Comparison of ENCODE assay signal across 8 cellular contexts in genomic region chr17:45132569-45133463, GRCh38. TPM values are rescaled to one million over a fixed set of nuclear protein-coding genes. Genes with fewer than 3 reads are reported as not detected.
DNase-seq lines count a peak whose midpoint lies in the region; ATAC-seq and TF ChIP-seq lines count a peak whose summit lies in the region.

No MANE protein-coding gene starts in this region.

- intact Hi-C loops in activated CD4-positive, alpha-beta memory T cell treated with anti-CD3 and anti-CD28 coated beads for 36 hours (cut with micrococcal nuclease) = loop anchor here (2.0 to 10.0 kb wide), 4 partner anchors 81 to 358 kb away; partner anchors contain the start of gene DCAKD
- intact Hi-C loops in lower lobe of right lung (cut with DNase I) = no loop called here

- TF ChIP-seq CTCF in lower lobe of right lung (IDR thresholded peaks at IDR 0.05) = peak; percentile 79

- no peaks in the 10 kb centered on the region for H3K9me3 ChIP-seq in lower lobe of right lung

- peak overlapping the region; percentile 89 for H3K27ac ChIP-seq in lower lobe of right lung

- CTCF ChIA-PET in activated CD4-positive, alpha-beta memory T cell treated with anti-CD3 and anti-CD28 coated beads for 36 hours (lab: Charles Lee) = interaction anchor here (0.6 to 8.0 kb wide), 11 partner anchors 17 to 357 kb away, joined by 3 to 335 read pairs (median 3); no protein-coding TSS in a partner anchor

- H3K4me3 Mint-ChIP-seq in activated CD4-positive, alpha-beta memory T cell treated with anti-CD3 and anti-CD28 coated beads for 36 hours = peak overlapping the region; percentile 84

- H3K36me3 Mint-ChIP-seq in activated CD4-positive, alpha-beta memory T cell treated with anti-CD3 and anti-CD28 coated beads for 36 hours = no peaks in the 10 kb centered on the region

- peaks cover 13% of the 10 kb centered on the region for H3K4me1 Mint-ChIP-seq in activated CD4-positive, alpha-beta memory T cell treated with anti-CD3 and anti-CD28 coated beads for 36 hours (ENCODE audit: low read depth)

- peak; percentile 98 for DNase-seq in D341Med (ENCODE audit: low spot score)
- peak; percentile 85 for DNase-seq in NCI-H748 (lab: John Stamatoyannopoulos, UW; ENCODE audit: unreplicated experiment)
- DNase-seq in activated CD4-positive, alpha-beta memory T cell treated with anti-CD3 and anti-CD28 coated beads for 36 hours = peak; percentile 80
- peak; percentile 60 for DNase-seq in effector CD4-positive, alpha-beta T cell
- DNase-seq in lower lobe of right lung = peak; percentile 92
- peak; percentile 59 to 65 for DNase-seq in stimulated activated CD4-positive, alpha-beta T cell treated with anti-CD3 and anti-CD28 coated beads, Interleukin-4, amount 100 ng/mL, for 48 hours (ENCODE audit: low read depth in 2 of 2)

- peaks cover 48% of the 10 kb centered on the region for H3K4me1 ChIP-seq in lower lobe of right lung

- H3K27me3 ChIP-seq in lower lobe of right lung (ENCODE audit: low read depth) = no peaks in the 10 kb centered on the region

- peak; percentile 36 for ATAC-seq in HG02610 (IDR thresholded peaks at IDR 0.05; ENCODE audit: unreplicated experiment)
- ATAC-seq in lower lobe of right lung = peak; percentile 85
- no peak for ATAC-seq in HG03097 (IDR thresholded peaks at IDR 0.05; ENCODE audit: low FRiP score, unreplicated experiment)

- peaks cover 4% of the 10 kb centered on the region for H3K36me3 ChIP-seq in lower lobe of right lung

- peak overlapping the region; percentile 63 for H3K4me3 ChIP-seq in lower lobe of right lung

- H3K27me3 Mint-ChIP-seq in activated CD4-positive, alpha-beta memory T cell treated with anti-CD3 and anti-CD28 coated beads for 36 hours = peaks cover 6% of the 10 kb centered on the region

- POLR2A ChIA-PET in activated CD4-positive, alpha-beta memory T cell treated with anti-CD3 and anti-CD28 coated beads for 36 hours (lab: Charles Lee) = no interaction called here

- H3K9me3 Mint-ChIP-seq in activated CD4-positive, alpha-beta memory T cell treated with anti-CD3 and anti-CD28 coated beads for 36 hours = no peaks in the 10 kb centered on the region

- H3K27ac Mint-ChIP-seq in activated CD4-positive, alpha-beta memory T cell treated with anti-CD3 and anti-CD28 coated beads for 36 hours = no peak overlapping the region

RNA-seq across cellular contexts. Expression of gene PLCD3, which starts 0.5 kb away (rescaled TPM):
- total RNA-seq in activated CD4-positive, alpha-beta memory T cell treated with anti-CD3 and anti-CD28 coated beads for 36 hours = 1 to 10 TPM; 4.3 to 4.4 TPM
- 38.3 TPM for total RNA-seq in lower lobe of right lung

RNA-seq across cellular contexts. Expression of gene ACBD4, which starts 2.7 kb away (rescaled TPM):
- 10 to 100 TPM; 12.5 to 13.8 TPM for total RNA-seq in activated CD4-positive, alpha-beta memory T cell treated with anti-CD3 and anti-CD28 coated beads for 36 hours
- total RNA-seq in lower lobe of right lung = 16.6 TPM

RNA-seq across cellular contexts. Expression of gene HEXIM1, which starts 15.5 kb away (rescaled TPM):
- total RNA-seq in activated CD4-positive, alpha-beta memory T cell treated with anti-CD3 and anti-CD28 coated beads for 36 hours = 10 to 100 TPM; 24.9 to 25.4 TPM
- 33.9 TPM for total RNA-seq in lower lobe of right lung

RNA-seq across cellular contexts. Expression of gene HEXIM2, which starts 28.9 kb away (rescaled TPM):
- total RNA-seq in activated CD4-positive, alpha-beta memory T cell treated with anti-CD3 and anti-CD28 coated beads for 36 hours = 1 to 10 TPM; 5.3 to 5.6 TPM
- total RNA-seq in lower lobe of right lung = 6.4 TPM
